8 cellular contexts compared by ENCODE assay signal in genomic region chr11:10808553-10809372, GRCh38.
DNase-seq lines count a peak whose midpoint lies in the region; ATAC-seq and TF ChIP-seq lines count a peak whose summit lies in the region.

TSS of gene EIF4G2 (minus strand) at chr11:10808926.

- TF ChIP-seq CTCF in AG09319 (IDR thresholded peaks at IDR 0.05; ENCODE audit: low read depth, low read length), result no peak

- ATAC-seq in GM19035 (IDR thresholded peaks at IDR 0.05; ENCODE audit: unreplicated experiment) (peak; percentile 88), HG03354 (IDR thresholded peaks at IDR 0.05; ENCODE audit: poor library complexity, severe bottlenecking, unreplicated experiment) (peak; percentile 92)
- ATAC-seq in activated CD4-positive, CD25-positive, alpha-beta regulatory T cell treated with anti-CD3 and anti-CD28 coated beads, Interleukin-2, amount 50 U/mL, for 24 hours, result peak; percentile 95

- peak; percentile 97 for DNase-seq in AG09319 (ENCODE audit: extremely low read depth, low read depth)
- DNase-seq in NCI-H446 treated with DMSO at 0.1 percent for 48 hours (lab: John Stamatoyannopoulos, UW), result peak; percentile 98
- peak; percentile 99 for DNase-seq in cerebellar cortex (ENCODE audit: low spot score)
- peak; percentile 99 for DNase-seq in islet precursor cell
- peak; percentile 95 to 97 (median 97) for DNase-seq in stimulated activated CD4-positive, alpha-beta T cell treated with anti-CD3 and anti-CD28 coated beads, Interleukin-12 subunit alpha, Interleukin-12 subunit beta, amount 100 ng/mL, for 48 hours (ENCODE audit: low read depth in 2 of 3, low spot score in 1 of 3)

Comparison
In these comparisons a context has a peak if more than half of its experiments do, and no peak if none do; other contexts are left out.
1. Peak in every context shown above with its lines: DNase-seq and ATAC-seq.